In genomic region chr10:14039968-14040668, GRCh38 we compare ENCODE assay signal across 1 cellular context.
TF ChIP-seq lines count a peak whose summit lies in the region.

No MANE protein-coding gene starts in this region.

TF ChIP-seq in K562, 482 proteins besides CTCF, POLR2A, EP300 and RAD21 (continued from another document):
- no peak for TF ChIP-seq ZEB2 (IDR thresholded peaks at IDR 0.05)
- TF ChIP-seq ZNF384 (IDR thresholded peaks at IDR 0.05; ENCODE audit: low read depth, low read length): no peak
- no peak for TF ChIP-seq TOE1 (IDR thresholded peaks at IDR 0.05; ENCODE audit: borderline replicate concordance)
- no peak for TF ChIP-seq TOE1 (CRISPR knock-in tag; IDR thresholded peaks at IDR 0.05; ENCODE audit: borderline replicate concordance, low read depth)
- TF ChIP-seq ELF4 (CRISPR knock-in tag; IDR thresholded peaks at IDR 0.05): no peak
- no peak for TF ChIP-seq ZNF232 (CRISPR knock-in tag; IDR thresholded peaks at IDR 0.05)
- no peak for TF ChIP-seq NFXL1 (CRISPR knock-in tag; IDR thresholded peaks at IDR 0.05)
- no peak for TF ChIP-seq ETV6 (IDR thresholded peaks at IDR 0.05; ENCODE audit: borderline replicate concordance in 1 of 2, low read depth in 2 of 2, low read length in 1 of 2)
- no peak for TF ChIP-seq ETV6 (CRISPR knock-in tag; IDR thresholded peaks at IDR 0.05; ENCODE audit: borderline replicate concordance)
- TF ChIP-seq CEBPB (tag; IDR thresholded peaks at IDR 0.05): peak; percentile 68
- 0 out of 2 replicates have a peak, but pooled peaks have one; percentile 28 for TF ChIP-seq ATF4 (CRISPR knock-in tag; IDR thresholded peaks at IDR 0.05)
- peak; percentile 83 for TF ChIP-seq ATF3 (IDR thresholded peaks at IDR 0.05)
- TF ChIP-seq ATF3 (CRISPR knock-in tag; conservative IDR thresholded peaks at IDR 0.05): no peak
- TF ChIP-seq ZFP36 (IDR thresholded peaks at IDR 0.05; ENCODE audit: low read depth, low read length, partially characterized antibody): peak; percentile 83
- TF ChIP-seq ZBTB7A (IDR thresholded peaks at IDR 0.05; ENCODE audit: borderline replicate concordance, control insufficient read depth, low read depth, low read length): no peak
- TF ChIP-seq ZSCAN32 (CRISPR knock-in tag; IDR thresholded peaks at IDR 0.05): no peak
- TF ChIP-seq RBM25 (IDR thresholded peaks at IDR 0.05; ENCODE audit: low read depth, low read length, severe bottlenecking): peak; percentile 91
- no peak for TF ChIP-seq ZNF668 (CRISPR knock-in tag; IDR thresholded peaks at IDR 0.05)
- no peak for TF ChIP-seq ZNF764 (CRISPR knock-in tag; IDR thresholded peaks at IDR 0.05; ENCODE audit: low read depth)
TF ChIP-seq in K562: peak in this region for 9.
